Comparison of ENCODE assay signal across 13 cellular contexts in the genomic region with DNA sequence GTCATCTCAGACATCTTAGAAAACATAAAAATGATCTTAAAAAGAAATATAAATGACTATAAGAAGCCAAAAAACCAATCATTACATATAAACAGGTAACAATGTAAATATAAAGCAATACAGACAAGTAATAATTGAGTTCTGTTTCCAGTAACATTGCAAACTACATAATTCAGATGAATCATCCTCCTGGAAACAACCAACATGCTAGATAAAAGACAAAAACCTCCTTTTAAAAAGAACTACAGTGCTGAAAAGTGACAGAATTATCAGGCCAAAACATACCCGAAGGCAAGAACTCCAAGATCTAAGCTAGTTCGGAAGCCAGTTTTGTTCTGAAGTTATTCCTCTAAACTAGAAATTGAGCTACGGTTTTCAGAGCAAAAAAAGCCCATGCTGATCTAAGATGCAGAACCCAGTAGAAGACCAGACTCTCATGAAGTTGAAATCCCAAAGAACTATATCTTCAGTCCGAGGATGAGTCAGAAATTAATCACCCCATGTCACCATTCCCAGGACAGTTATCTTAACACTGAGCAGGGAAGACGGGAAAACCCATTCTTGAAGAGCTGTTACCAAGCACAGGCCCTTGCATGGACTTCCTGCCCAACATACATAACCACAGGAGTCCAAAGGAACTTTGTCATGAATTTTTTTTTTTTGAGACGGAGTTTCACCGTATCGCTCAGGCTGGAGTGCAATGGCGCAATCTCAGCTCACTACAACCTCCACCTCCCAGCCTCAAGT. TPM values are rescaled to one million over a fixed set of nuclear protein-coding genes. Genes with fewer than 3 reads are reported as not detected.
A peak's percentile ranks its signal among the peaks of the same experiment; 100 is the strongest.
DNase-seq lines count a peak whose midpoint lies in the region; TF ChIP-seq lines count a peak whose summit lies in the region.
"Had no signal": no experiment of that assay in that cellular context is flagged by ENCODE, and none has a peak within 500 bp of the region (broad histone marks: within the 10 kb centered on the region; RNA-seq: fewer than 3 reads in every experiment).

No MANE protein-coding gene starts in this region.

- H3K4me2 ChIP-seq in fibroblast of lung (ENCODE audit: extremely low read depth, insufficient read depth, low read length) (no peak overlapping the region), osteoblast (ENCODE audit: insufficient read depth, low read length) (peak overlapping the region; percentile 70)

- no peak overlapping the region for H3K9ac ChIP-seq in fibroblast of lung (ENCODE audit: insufficient read depth, low read length)

- peak; percentile 99 for DNase-seq in EH (ENCODE audit: low read depth)
- DNase-seq in SK-MEL-5 (ENCODE audit: low read depth, low spot score) = peak; percentile 5
- DNase-seq in fibroblast of lung (ENCODE audit: low read depth in 2 of 2) = peak; percentile 85 to 97
- DNase-seq in osteoblast (ENCODE audit: insufficient read length, low spot score, missing footprints) = peak; percentile 73
- DNase-seq in stimulated activated CD4-positive, alpha-beta T cell treated with anti-CD3 and anti-CD28 coated beads, Interleukin-2, amount 100 ng/mL, for 48 hours = no peak
- DNase-seq in NCI-H2107 (lab: John Stamatoyannopoulos, UW) = no peak
- DNase-seq in activated CD8-positive, alpha-beta memory T cell treated with anti-CD3 and anti-CD28 coated beads for 24 hours = no peak
- no peak for DNase-seq in hippocampal formation (lab: John Stamatoyannopoulos, UW)
- DNase-seq: activated CD4-positive, alpha-beta T cell treated with anti-CD3 and anti-CD28 coated beads, Interleukin-2, amount 50 U/mL, for 1 hour; DMS 273 treated with DMSO at 0.1 percent for 48 hours; NCI-H1930 had no signal

- H3K36me3 ChIP-seq in fibroblast of lung (ENCODE audit: control insufficient read depth, insufficient read depth, low read length) (peaks cover 14% of the 10 kb centered on the region), osteoblast (ENCODE audit: insufficient read depth, low read length) (peaks cover 90% of the 10 kb centered on the region)

- H3K4me1 ChIP-seq in fibroblast of lung (ENCODE audit: control insufficient read depth, extremely low read depth, insufficient read depth, low read length) (no peaks in the 10 kb centered on the region), osteoblast (ENCODE audit: insufficient read depth, low read length) (peaks cover 26% of the 10 kb centered on the region)
- H3K4me1 ChIP-seq: prostate gland had no signal

- peaks cover 4% of the 10 kb centered on the region for H3K79me2 ChIP-seq in fibroblast of lung (ENCODE audit: control insufficient read depth, insufficient read depth, low read length)
- peaks cover 60% of the 10 kb centered on the region for H3K79me2 ChIP-seq in osteoblast (ENCODE audit: insufficient read depth, low read length)

- TF ChIP-seq CTCF in fibroblast of lung (conservative IDR thresholded peaks at IDR 0.05 in 1 of 2, IDR thresholded peaks at IDR 0.05 in 1 of 2; ENCODE audit: low read depth in 1 of 2, low read length in 2 of 2) (no peak), osteoblast (IDR thresholded peaks at IDR 0.05; ENCODE audit: extremely low read depth, low read depth, low read length) (no peak)

- H3K9me3 ChIP-seq in fibroblast of lung (ENCODE audit: control insufficient read depth, insufficient read depth, low read depth, low read length) (no peaks in the 10 kb centered on the region), osteoblast (ENCODE audit: low read depth, low read length) (no peaks in the 10 kb centered on the region)
- H3K9me3 ChIP-seq: prostate gland had no signal

- peak overlapping the region; percentile 32 for H3K27ac ChIP-seq in fibroblast of lung (ENCODE audit: insufficient read depth, low read length)
- H3K27ac ChIP-seq in osteoblast (ENCODE audit: low read depth, low read length) = peak overlapping the region; percentile 89
- H3K27ac ChIP-seq: HL-60, prostate gland had no signal

- H3K4me3 ChIP-seq in fibroblast of lung (replicated peaks in 1 of 4; ENCODE audit: control extremely low read depth in 1 of 4, insufficient read depth in 1 of 4, low read depth in 3 of 4, low read length in 4 of 4) (no peak overlapping the region), osteoblast (ENCODE audit: insufficient read depth, low read length) (peak overlapping the region; percentile 5)
- H3K4me3 ChIP-seq: prostate gland had no signal

- in situ Hi-C loops in SK-MEL-5 (cut with HindIII; ENCODE audit: low pct_unique_long_range_greater_than_20kb, low sequenced_read_pairs) = no loop called here

- no peaks in the 10 kb centered on the region for H4K20me1 ChIP-seq in fibroblast of lung (ENCODE audit: control insufficient read depth, extremely low read depth, insufficient read depth, low read length)
- peaks cover 25% of the 10 kb centered on the region for H4K20me1 ChIP-seq in osteoblast (ENCODE audit: insufficient read depth, low read length)

- H3K27me3 ChIP-seq in fibroblast of lung (ENCODE audit: control insufficient read depth, insufficient read depth, low read length) (no peaks in the 10 kb centered on the region), osteoblast (ENCODE audit: insufficient read depth, low read length) (no peaks in the 10 kb centered on the region)

- H2AFZ ChIP-seq in fibroblast of lung (ENCODE audit: low read length) (no peak overlapping the region), osteoblast (ENCODE audit: low read length) (no peak overlapping the region)

RNA-seq across cellular contexts. Expression of gene PGM3, which starts 9.8 kb away (rescaled TPM):
- total RNA-seq in SK-MEL-5 (2014; rRNA removed; shearing (Covaris generic)) = 27.0 and 27.2 TPM in 2 replicates
- 12.7 and 15.8 TPM in 2 replicates for polyA plus RNA-seq in SK-MEL-5 (2015; cell fraction: cytosol; rRNA removed)
- 41.3 and 45.5 TPM in 2 replicates for polyA plus RNA-seq in SK-MEL-5 (2015; cell fraction: nucleus; rRNA removed)
- total RNA-seq in fibroblast of lung = 69.2 and 71.9 TPM in 2 replicates
- polyA plus RNA-seq in fibroblast of lung = 74.0 and 107 TPM in 2 replicates
- polyA plus RNA-seq in fibroblast of lung (2012) = 66.3 and 83.0 TPM in 2 replicates
- polyA minus RNA-seq in fibroblast of lung (ENCODE audit: low replicate concordance) = 33.9 and 54.3 TPM in 2 replicates
- total RNA-seq in osteoblast = 85.5 and 93.0 TPM in 2 replicates

RNA-seq across cellular contexts. Expression of gene RWDD2A, which starts 9.9 kb away (rescaled TPM):
- total RNA-seq in SK-MEL-5 (2014; rRNA removed; shearing (Covaris generic)) = 2.8 and 3.1 TPM in 2 replicates
- polyA plus RNA-seq in SK-MEL-5 (2015; cell fraction: cytosol; rRNA removed) = 2.4 and 3.4 TPM in 2 replicates
- 7.2 and 10.0 TPM in 2 replicates for polyA plus RNA-seq in SK-MEL-5 (2015; cell fraction: nucleus; rRNA removed)
- total RNA-seq in fibroblast of lung = 3.6 and 4.6 TPM in 2 replicates
- 4.0 and 6.9 TPM in 2 replicates for polyA plus RNA-seq in fibroblast of lung
- polyA plus RNA-seq in fibroblast of lung (2012) = 2.5 and 4.0 TPM in 2 replicates
- polyA minus RNA-seq in fibroblast of lung (ENCODE audit: low replicate concordance) = 0.43 TPM in 1 of 2 replicates, not detected in the other
- total RNA-seq in osteoblast = 5.4 and 6.5 TPM in 2 replicates

Comparison
In these comparisons a context has a peak if more than half of its experiments do, and no peak if none do; other contexts are left out.
1. DNase-seq: peak in EH (single experiment), SK-MEL-5 (single experiment), fibroblast of lung (2 of 2) and osteoblast (single experiment); none in stimulated activated CD4-positive, alpha-beta T cell treated with anti-CD3 and anti-CD28 coated beads, Interleukin-2, amount 100 ng/mL, for 48 hours (0 of 2), NCI-H2107 (single experiment), activated CD8-positive, alpha-beta memory T cell treated with anti-CD3 and anti-CD28 coated beads for 24 hours (single experiment) and hippocampal formation (0 of 2).